Comparison of ENCODE assay signal across 19 cellular contexts in genomic region chr20:62734881-62735280, GRCh38. TPM values are rescaled to one million over a fixed set of nuclear protein-coding genes. Genes with fewer than 3 reads are reported as not detected.
DNase-seq lines count a peak whose midpoint lies in the region; ATAC-seq and TF ChIP-seq lines count a peak whose summit lies in the region.
"Had no signal": no experiment of that assay in that cellular context is flagged by ENCODE, and none has a peak within 500 bp of the region (broad histone marks: within the 10 kb centered on the region; RNA-seq: fewer than 3 reads in every experiment).

No MANE protein-coding gene starts in this region.

- H3K4me1 Mint-ChIP-seq in activated naive CD8-positive, alpha-beta T cell treated with anti-CD3 and anti-CD28 coated beads, Interleukin-2, amount 10 ng/mL, durations not matched to agents 7 days and 5 days = peaks cover 28% of the 10 kb centered on the region
- H3K4me1 Mint-ChIP-seq in naive thymus-derived CD4-positive, alpha-beta T cell = peaks cover 7 to 36% (median 14%) of the 10 kb centered on the region in 7 donors
- peaks cover 30% of the 10 kb centered on the region for H3K4me1 Mint-ChIP-seq in activated CD4-positive, alpha-beta T cell treated with anti-CD3 and anti-CD28 coated beads, Interleukin-2, amount 10 ng/mL, durations not matched to agents 24 days and 14 days

- H3K4me1 ChIP-seq in BLaER1 (peaks cover 91% of the 10 kb centered on the region), HCT116 (ENCODE audit: control insufficient read depth in 1 of 2, insufficient read depth in 2 of 2, low read length in 2 of 2) (peaks cover 84 to 100% of the 10 kb centered on the region in 2 experiments), PC-9 (replicated peaks; ENCODE audit: insufficient read depth) (peaks cover 19% of the 10 kb centered on the region)
- peaks cover 12% of the 10 kb centered on the region in 2 donors for H3K4me1 ChIP-seq in naive thymus-derived CD4-positive, alpha-beta T cell (ENCODE audit: control insufficient read depth in 2 of 2, insufficient read depth in 2 of 2, low read length in 2 of 2)
- H3K4me1 ChIP-seq: Caco-2 had no signal

- CTCF ChIA-PET in HCT116 (lab: Charles Lee) = no interaction called here
- CTCF ChIA-PET in naive thymus-derived CD4-positive, alpha-beta T cell (lab: Charles Lee) = interaction anchor here (1.0 kb wide), 1 partner anchor 57 kb away, joined by 4 read pairs; no protein-coding TSS in a partner anchor
- CTCF ChIA-PET in PC-9 (lab: Charles Lee) = no interaction called here

- peaks cover 2% of the 10 kb centered on the region for H3K36me3 Mint-ChIP-seq in activated naive CD8-positive, alpha-beta T cell treated with anti-CD3 and anti-CD28 coated beads, Interleukin-2, amount 10 ng/mL, durations not matched to agents 7 days and 5 days
- H3K36me3 Mint-ChIP-seq in naive thymus-derived CD4-positive, alpha-beta T cell = peaks cover 0 to under 1% (median 0%) of the 10 kb centered on the region in 5 donors
- H3K36me3 Mint-ChIP-seq in activated CD4-positive, alpha-beta T cell treated with anti-CD3 and anti-CD28 coated beads, Interleukin-2, amount 10 ng/mL, durations not matched to agents 24 days and 14 days (ENCODE audit: low read depth) = no peaks in the 10 kb centered on the region
- H3K36me3 Mint-ChIP-seq: naive B cell, T-cell had no signal

- H3K79me2 ChIP-seq in HCT116 (ENCODE audit: insufficient read depth, low read length) = peaks cover 93% of the 10 kb centered on the region
- H3K79me2 ChIP-seq in PC-9 (ENCODE audit: low read depth) = no peaks in the 10 kb centered on the region

- H3K4me3 ChIP-seq in BLaER1 = peak overlapping the region; percentile 57
- H3K4me3 ChIP-seq in HCT116 (replicated peaks in 1 of 2; ENCODE audit: low read depth in 1 of 2, low read length in 2 of 2) = peak overlapping the region; percentile 11 to 38
- H3K4me3 ChIP-seq in naive thymus-derived CD4-positive, alpha-beta T cell (ENCODE audit: low read length) = no peak overlapping the region
- H3K4me3 ChIP-seq in PC-9 = no peak overlapping the region
- H3K4me3 ChIP-seq: cardiac muscle cell had no signal

- intact Hi-C loops in HCT116 (cut with micrococcal nuclease) (loop anchor here (2.0 kb wide), 2 partner anchors 26 to 60 kb away; partner anchors contain the start of gene NTSR1), PC-9 (cut with micrococcal nuclease; ENCODE audit: unreplicated experiment) (loop anchor here (1.0 kb wide), 1 partner anchor 23 kb away; no protein-coding TSS in a partner anchor)
- intact Hi-C loops in naive thymus-derived CD4-positive, alpha-beta T cell (cut with micrococcal nuclease) = no loop called here
- intact Hi-C loops in activated CD4-positive, alpha-beta T cell treated with anti-CD3 and anti-CD28 coated beads, Interleukin-2, amount 10 ng/mL, durations not matched to agents 24 days and 14 days (cut with micrococcal nuclease) = no loop called here

- no peak for TF ChIP-seq RAD21 in HCT116 (IDR thresholded peaks at IDR 0.05; ENCODE audit: low read depth)

- POLR2A ChIA-PET in HCT116 (lab: Charles Lee) (interaction anchor here (0.6 to 2.4 kb wide), 11 partner anchors 11 to 111 kb away, joined by 3 to 14 read pairs (median 5); partner anchors contain the start of genes MRGBP and NTSR1), PC-9 (lab: Charles Lee; ENCODE audit: unreplicated experiment) (no interaction called here)
- POLR2A ChIA-PET in activated naive CD8-positive, alpha-beta T cell treated with anti-CD3 and anti-CD28 coated beads, Interleukin-2, amount 10 ng/mL, durations not matched to agents 7 days and 5 days (lab: Charles Lee) = no interaction called here
- POLR2A ChIA-PET in naive thymus-derived CD4-positive, alpha-beta T cell (lab: Charles Lee) = interaction anchor here (1.1 kb wide), 1 partner anchor 246 kb away, joined by 3 read pairs; no protein-coding TSS in a partner anchor

- no peak overlapping the region for H2AFZ ChIP-seq in HCT116 (ENCODE audit: low read depth, low read length, poor library complexity, severe bottlenecking)
- H2AFZ ChIP-seq in PC-9 = no peak overlapping the region

- H3K27ac ChIP-seq in BLaER1 (peak overlapping the region; percentile 93), HCT116 (ENCODE audit: low read depth, low read length) (peak overlapping the region; percentile 100), PC-9 (no peak overlapping the region)
- no peak overlapping the region for H3K27ac ChIP-seq in naive thymus-derived CD4-positive, alpha-beta T cell (ENCODE audit: low read depth, low read length)
- H3K27ac ChIP-seq: cardiac muscle cell, foreskin keratinocyte had no signal

- peak overlapping the region; percentile 84 for H3K27ac Mint-ChIP-seq in activated naive CD8-positive, alpha-beta T cell treated with anti-CD3 and anti-CD28 coated beads, Interleukin-2, amount 10 ng/mL, durations not matched to agents 7 days and 5 days
- no peak overlapping the region for H3K27ac Mint-ChIP-seq in naive thymus-derived CD4-positive, alpha-beta T cell
- no peak overlapping the region for H3K27ac Mint-ChIP-seq in activated CD4-positive, alpha-beta T cell treated with anti-CD3 and anti-CD28 coated beads, Interleukin-2, amount 10 ng/mL, durations not matched to agents 24 days and 14 days
- H3K27ac Mint-ChIP-seq: activated T-helper 17 cell treated with anti-CD3 and anti-CD28 coated beads, Interleukin-2, amount 50 U/mL, for 72 hours; naive B cell; T-cell had no signal

- RAD21 ChIA-PET in HCT116 (lab: Charles Lee; ENCODE audit: low non-redundant PET in 1 of 2, low total read pairs in 2 of 2, uncharacterized antibody in 2 of 2, unreplicated experiment in 2 of 2) = interaction anchor here (0.6 to 1.0 kb wide), 2 partner anchors 31 to 59 kb away, joined by 3 to 4 read pairs; no protein-coding TSS in a partner anchor

- H4K20me1 ChIP-seq in BLaER1 = no peaks in the 10 kb centered on the region
- H4K20me1 ChIP-seq in HCT116 (ENCODE audit: insufficient read depth) = no peaks in the 10 kb centered on the region
- H4K20me1 ChIP-seq in PC-9 (ENCODE audit: insufficient read depth) = no peaks in the 10 kb centered on the region; the same call in 1 of the 2 replicates

- no peaks in the 10 kb centered on the region for H3K27me3 ChIP-seq in BLaER1
- H3K27me3 ChIP-seq in HCT116 (ENCODE audit: insufficient read depth, low read length) = no peaks in the 10 kb centered on the region
- no peaks in the 10 kb centered on the region for H3K27me3 ChIP-seq in naive thymus-derived CD4-positive, alpha-beta T cell (ENCODE audit: control insufficient read depth in 2 of 2, insufficient read depth in 2 of 2, low read length in 2 of 2)
- no peaks in the 10 kb centered on the region for H3K27me3 ChIP-seq in PC-9 (ENCODE audit: insufficient read depth, low read depth)
- H3K27me3 ChIP-seq: cardiac muscle cell had no signal

- no peak for TF ChIP-seq POLR2A in HCT116 (IDR thresholded peaks at IDR 0.05; ENCODE audit: borderline replicate concordance, extremely low read depth, insufficient read depth, insufficient read length)

- H3K4me2 ChIP-seq in BLaER1 = peak overlapping the region; percentile 99
- peak overlapping the region; percentile 77 for H3K4me2 ChIP-seq in HCT116 (ENCODE audit: low read length)
- H3K4me2 ChIP-seq in PC-9 = no peak overlapping the region

- DNase-seq in HCT116 (ENCODE audit: low read depth, low spot score) (no peak), NCI-H1417 treated with DMSO at 0.1 percent for 48 hours (lab: John Stamatoyannopoulos, UW) (no peak), PC-9 (no peak)
- DNase-seq in activated naive CD8-positive, alpha-beta T cell treated with anti-CD3 and anti-CD28 coated beads, Interleukin-2, amount 10 ng/mL, durations not matched to agents 7 days and 5 days = peak; percentile 32
- DNase-seq in naive thymus-derived CD4-positive, alpha-beta T cell = no peak
- no peak for DNase-seq in activated CD4-positive, alpha-beta T cell treated with anti-CD3 and anti-CD28 coated beads, Interleukin-2, amount 10 ng/mL, durations not matched to agents 24 days and 14 days
- DNase-seq: amniotic stem cell, H7, mesenchymal stem cell, naive B cell, NCI-H2029 treated with DMSO at 0.1 percent for 48 hours, NCI-H446 treated with DMSO at 0.1 percent for 48 hours, T-cell, trophoblast cell had no signal

- H3F3A ChIP-seq in PC-9 (ENCODE audit: insufficient read depth, low read depth) = peaks cover 16% of the 10 kb centered on the region

- peaks cover 2% of the 10 kb centered on the region for H3K9me3 Mint-ChIP-seq in activated naive CD8-positive, alpha-beta T cell treated with anti-CD3 and anti-CD28 coated beads, Interleukin-2, amount 10 ng/mL, durations not matched to agents 7 days and 5 days
- H3K9me3 Mint-ChIP-seq in naive thymus-derived CD4-positive, alpha-beta T cell = no peaks in the 10 kb centered on the region
- no peaks in the 10 kb centered on the region for H3K9me3 Mint-ChIP-seq in activated CD4-positive, alpha-beta T cell treated with anti-CD3 and anti-CD28 coated beads, Interleukin-2, amount 10 ng/mL, durations not matched to agents 24 days and 14 days
- H3K9me3 Mint-ChIP-seq: activated T-helper 17 cell treated with anti-CD3 and anti-CD28 coated beads, Interleukin-2, amount 50 U/mL, for 72 hours; naive B cell; T-cell had no signal

- no peak for TF ChIP-seq CTCF in HCT116 (IDR thresholded peaks at IDR 0.05 in 2 of 3, conservative IDR thresholded peaks at IDR 0.05 in 1 of 3; ENCODE audit: borderline replicate concordance in 1 of 3, insufficient read depth in 1 of 3, low read depth in 2 of 3, low read length in 2 of 3)
- TF ChIP-seq CTCF in PC-9 (conservative IDR thresholded peaks at IDR 0.05) = no peak

- H3K27me3 Mint-ChIP-seq in activated naive CD8-positive, alpha-beta T cell treated with anti-CD3 and anti-CD28 coated beads, Interleukin-2, amount 10 ng/mL, durations not matched to agents 7 days and 5 days = peaks cover 2% of the 10 kb centered on the region
- peaks cover 0 to 36% (median 0%) of the 10 kb centered on the region in 5 donors for H3K27me3 Mint-ChIP-seq in naive thymus-derived CD4-positive, alpha-beta T cell
- peaks cover 30% of the 10 kb centered on the region for H3K27me3 Mint-ChIP-seq in activated CD4-positive, alpha-beta T cell treated with anti-CD3 and anti-CD28 coated beads, Interleukin-2, amount 10 ng/mL, durations not matched to agents 24 days and 14 days
- H3K27me3 Mint-ChIP-seq: activated T-helper 17 cell treated with anti-CD3 and anti-CD28 coated beads, Interleukin-2, amount 50 U/mL, for 72 hours; T-cell had no signal

- peak overlapping the region; percentile 84 for H3K9ac ChIP-seq in BLaER1
- peak overlapping the region; percentile 77 for H3K9ac ChIP-seq in HCT116 (ENCODE audit: low read length)

- ATAC-seq in HCT116 = peak; percentile 44
- ATAC-seq in activated naive CD8-positive, alpha-beta T cell treated with anti-CD3 and anti-CD28 coated beads, Interleukin-2, amount 10 ng/mL, durations not matched to agents 7 days and 5 days (ENCODE audit: low read depth) = no peak
- ATAC-seq in naive thymus-derived CD4-positive, alpha-beta T cell = peak; percentile 30
- ATAC-seq: activated T-helper 17 cell treated with anti-CD3 and anti-CD28 coated beads, Interleukin-2, amount 50 U/mL, for 72 hours; foreskin keratinocyte; T-cell had no signal

- H3K9me2 ChIP-seq in HCT116 (ENCODE audit: insufficient read depth) = no peaks in the 10 kb centered on the region
- H3K9me2 ChIP-seq in PC-9 (ENCODE audit: insufficient read depth) = no peaks in the 10 kb centered on the region

- H3K36me3 ChIP-seq in BLaER1 (no peaks in the 10 kb centered on the region), HCT116 (ENCODE audit: control insufficient read depth in 1 of 2, insufficient read depth in 2 of 2, low read length in 2 of 2) (peaks cover 0 to 49% of the 10 kb centered on the region in 2 experiments; a peak in 2 of 4 replicates), PC-9 (ENCODE audit: low read depth) (no peaks in the 10 kb centered on the region)
- H3K36me3 ChIP-seq in naive thymus-derived CD4-positive, alpha-beta T cell (ENCODE audit: control insufficient read depth in 2 of 3, insufficient read depth in 3 of 3, low read length in 3 of 3) = no peaks in the 10 kb centered on the region
- H3K36me3 ChIP-seq: cardiac muscle cell had no signal

- BruUV-seq in HCT116 (replicated peaks; lab: Mats Ljungman, UMichigan) (TSS peak; percentile 3), PC-9 (replicated peaks; lab: Mats Ljungman, UMichigan) (no TSS peak)

- H3K4me3 Mint-ChIP-seq in activated naive CD8-positive, alpha-beta T cell treated with anti-CD3 and anti-CD28 coated beads, Interleukin-2, amount 10 ng/mL, durations not matched to agents 7 days and 5 days = peak overlapping the region; percentile 55
- H3K4me3 Mint-ChIP-seq in naive thymus-derived CD4-positive, alpha-beta T cell = no peak overlapping the region
- H3K4me3 Mint-ChIP-seq in activated CD4-positive, alpha-beta T cell treated with anti-CD3 and anti-CD28 coated beads, Interleukin-2, amount 10 ng/mL, durations not matched to agents 24 days and 14 days = no peak overlapping the region
- H3K4me3 Mint-ChIP-seq: activated T-helper 17 cell treated with anti-CD3 and anti-CD28 coated beads, Interleukin-2, amount 50 U/mL, for 72 hours; naive B cell had no signal

- H3K9me3 ChIP-seq in BLaER1 (no peaks in the 10 kb centered on the region), HCT116 (ENCODE audit: control insufficient read depth in 1 of 2, insufficient read depth in 1 of 2, low read depth in 1 of 2, low read length in 2 of 2) (no peaks in the 10 kb centered on the region), PC-9 (ENCODE audit: insufficient read depth, low read depth) (no peaks in the 10 kb centered on the region)
- H3K9me3 ChIP-seq in naive thymus-derived CD4-positive, alpha-beta T cell (ENCODE audit: control insufficient read depth in 2 of 3, low read length in 3 of 3) = no peaks in the 10 kb centered on the region
- H3K9me3 ChIP-seq: Caco-2 had no signal

RNA-seq across cellular contexts. Expression of gene NTSR1, which starts 26.2 kb away (rescaled TPM):
- 187 TPM for total RNA-seq in HCT116 (2021; ENCODE audit: unreplicated experiment)
- polyA plus RNA-seq in HCT116 (2012) = 139 and 172 TPM in 2 replicates
- total RNA-seq in activated naive CD8-positive, alpha-beta T cell treated with anti-CD3 and anti-CD28 coated beads, Interleukin-2, amount 10 ng/mL, durations not matched to agents 7 days and 5 days = under 1 TPM; 0.33 to 0.37 TPM
- total RNA-seq in naive thymus-derived CD4-positive, alpha-beta T cell = under 1 TPM in 4 of 5 experiments, not detected in 1; 0.11 to 0.78 (median 0.14) TPM
- polyA plus RNA-seq in naive thymus-derived CD4-positive, alpha-beta T cell = not detected
- total RNA-seq in PC-9 (2021) = 0.98 and 1.3 TPM in 2 replicates
- not detected in 2 replicates for total RNA-seq in activated CD4-positive, alpha-beta T cell treated with anti-CD3 and anti-CD28 coated beads, Interleukin-2, amount 10 ng/mL, durations not matched to agents 24 days and 14 days
- total RNA-seq: activated T-helper 17 cell treated with anti-CD3 and anti-CD28 coated beads, Interleukin-2, amount 50 U/mL, for 72 hours had no signal
- polyA plus RNA-seq: cardiac muscle cell had no signal

Comparison
In these comparisons a context has a peak if more than half of its experiments do, and no peak if none do; other contexts are left out.
1. H3K27ac ChIP-seq: peak in BLaER1 (single experiment) and HCT116 (single experiment); none in naive thymus-derived CD4-positive, alpha-beta T cell (single experiment) and PC-9 (single experiment).
2. H3K4me3 ChIP-seq: peak in BLaER1 (single experiment) and HCT116 (2 of 2); none in naive thymus-derived CD4-positive, alpha-beta T cell (single experiment) and PC-9 (single experiment).
3. RNA of gene NTSR1, which starts 26.2 kb away (total RNA-seq): 187 TPM in HCT116 (single experiment); 0.98 to 1.3 TPM in PC-9, 0.33 to 0.37 TPM in activated naive CD8-positive, alpha-beta T cell treated with anti-CD3 and anti-CD28 coated beads, Interleukin-2, amount 10 ng/mL, durations not matched to agents 7 days and 5 days, 0.11 to 0.78 TPM in naive thymus-derived CD4-positive, alpha-beta T cell and not detected in activated CD4-positive, alpha-beta T cell treated with anti-CD3 and anti-CD28 coated beads, Interleukin-2, amount 10 ng/mL, durations not matched to agents 24 days and 14 days; every median in the first group is over 10 times any median in the second.
4. POLR2A ChIA-PET loops: an anchor here in HCT116 (0.6 to 2.4 kb wide) and naive thymus-derived CD4-positive, alpha-beta T cell (1.1 kb wide); none called in activated naive CD8-positive, alpha-beta T cell treated with anti-CD3 and anti-CD28 coated beads, Interleukin-2, amount 10 ng/mL, durations not matched to agents 7 days and 5 days and PC-9.
5. intact Hi-C loops: an anchor here in HCT116 (2.0 kb wide) and PC-9 (1.0 kb wide); none called in naive thymus-derived CD4-positive, alpha-beta T cell and activated CD4-positive, alpha-beta T cell treated with anti-CD3 and anti-CD28 coated beads, Interleukin-2, amount 10 ng/mL, durations not matched to agents 24 days and 14 days.